ENCODE assay signal across 8 cellular contexts in genomic region chr6:85865665-85866372, GRCh38.
DNase-seq lines count a peak whose midpoint lies in the region; TF ChIP-seq lines count a peak whose summit lies in the region.

No MANE protein-coding gene starts in this region.

- H3K36me3 ChIP-seq in GM06990 (ENCODE audit: control insufficient read depth, insufficient read depth, low read length) (no peaks in the 10 kb centered on the region), HAP-1 (replicated peaks) (no peaks in the 10 kb centered on the region), esophagus (ENCODE audit: control insufficient read depth in 2 of 2, insufficient read depth in 2 of 2, low read length in 1 of 2) (no peaks in the 10 kb centered on the region), Caco-2 (ENCODE audit: control insufficient read depth, insufficient read depth, low read length) (no peaks in the 10 kb centered on the region)

- H3K4me1 ChIP-seq in HAP-1 (no peaks in the 10 kb centered on the region), esophagus (ENCODE audit: control insufficient read depth in 2 of 2, insufficient read depth in 2 of 2, low read length in 1 of 2) (peaks cover 4 to 10% of the 10 kb centered on the region in 2 donors), Caco-2 (no peaks in the 10 kb centered on the region)

- H3K27ac ChIP-seq in esophagus (ENCODE audit: low read depth in 2 of 2, low read length in 1 of 2) = peak overlapping the region; percentile 57 to 64

- POLR2A ChIA-PET in Caco-2 (lab: Charles Lee) = no interaction called here

- no TSS peak for BruUV-seq in Caco-2 (replicated peaks; lab: Mats Ljungman, UMichigan)

- in situ Hi-C loops in HAP-1 (cut with MboI; ENCODE audit: low sequenced_read_pairs) = no loop called here

- CTCF ChIA-PET in Caco-2 (lab: Charles Lee) = no interaction called here

- intact Hi-C loops in Caco-2 (cut with micrococcal nuclease; ENCODE audit: unreplicated experiment) = no loop called here

- no peaks in the 10 kb centered on the region for H3K36me3 Mint-ChIP-seq in Caco-2 (ENCODE audit: insufficient read depth, unreplicated experiment)

- TF ChIP-seq CTCF in GM06990 (IDR thresholded peaks at IDR 0.05; ENCODE audit: insufficient read depth, low read length, poor library complexity, severe bottlenecking) (no peak), Caco-2 (IDR thresholded peaks at IDR 0.05; ENCODE audit: insufficient read depth in 1 of 2, low read depth in 1 of 2, low read length in 1 of 2, severe bottlenecking in 1 of 2, unreplicated experiment in 1 of 2) (no peak)

- H3K9me3 Mint-ChIP-seq in Caco-2 (ENCODE audit: unreplicated experiment) = no peaks in the 10 kb centered on the region

- H3K27me3 ChIP-seq in GM06990 (replicated peaks; ENCODE audit: control insufficient read depth, insufficient read depth, low read length) = no peaks in the 10 kb centered on the region
- no peaks in the 10 kb centered on the region; the same call in 1 of the 2 replicates for H3K27me3 ChIP-seq in HAP-1 (ENCODE audit: low read depth)
- H3K27me3 ChIP-seq in esophagus (ENCODE audit: control insufficient read depth in 1 of 2, insufficient read depth in 2 of 2, low read length in 2 of 2) = no peaks in the 10 kb centered on the region
- H3K27me3 ChIP-seq in Caco-2 (replicated peaks; ENCODE audit: control insufficient read depth, insufficient read depth, low read length) = no peaks in the 10 kb centered on the region

- 12 to 14% methylated on average over 7 of the region's 7 CpGs for WGBS in esophagus, 2 donors

- H3K27me3 Mint-ChIP-seq in Caco-2 (ENCODE audit: insufficient read depth, unreplicated experiment) = no peaks in the 10 kb centered on the region

- H3K27ac Mint-ChIP-seq in Caco-2 (ENCODE audit: unreplicated experiment) = no peak overlapping the region

- no peaks in the 10 kb centered on the region for H3K4me1 Mint-ChIP-seq in Caco-2 (ENCODE audit: low read depth, unreplicated experiment)

- no peak overlapping the region for H3K4me3 Mint-ChIP-seq in Caco-2 (ENCODE audit: unreplicated experiment)

- H3K9me3 ChIP-seq in HAP-1 (no peaks in the 10 kb centered on the region), esophagus (ENCODE audit: control insufficient read depth in 2 of 2, insufficient read depth in 1 of 2, low read depth in 1 of 2, low read length in 1 of 2) (no peaks in the 10 kb centered on the region), Caco-2 (no peaks in the 10 kb centered on the region)

- peak overlapping the region; percentile 51 for H3K4me3 ChIP-seq in GM06990 (replicated peaks; ENCODE audit: low read depth, low read length)
- 0 out of 2 replicates have a peak overlapping the region, but pooled peaks have one; percentile 8 for H3K4me3 ChIP-seq in HAP-1
- H3K4me3 ChIP-seq in esophagus (ENCODE audit: low read depth in 1 of 2, low read length in 2 of 2) = peak overlapping the region; percentile 38 to 47
- H3K4me3 ChIP-seq in Caco-2 (ENCODE audit: low read depth, low read length) = no peak overlapping the region

- DNase-seq in GM06990 (ENCODE audit: extremely low read depth, insufficient read length) (no peak), HAP-1 (ENCODE audit: low spot score in 2 of 2) (peak; percentile 12 to 14), NCI-H774 (lab: John Stamatoyannopoulos, UW) (peak; percentile 14), pulmonary artery endothelial cell (ENCODE audit: low read depth, low spot score) (peak; percentile 74), Caco-2 (no peak), inferior parietal cortex (ENCODE audit: extremely low spot score) (no peak)
- DNase-seq in effector CD8-positive, alpha-beta T cell (lab: John Stamatoyannopoulos, UW) = no peak

Comparison
In these comparisons a context has a peak if more than half of its experiments do, and no peak if none do; other contexts are left out.
1. DNase-seq: peak in HAP-1 (2 of 2), NCI-H774 (single experiment) and pulmonary artery endothelial cell (single experiment); none in GM06990 (single experiment), Caco-2 (0 of 2), effector CD8-positive, alpha-beta T cell (single experiment) and inferior parietal cortex (single experiment).